7 cellular contexts compared by ENCODE assay signal in genomic region chr15:90293040-90293810, GRCh38.
DNase-seq lines count a peak whose midpoint lies in the region; TF ChIP-seq lines count a peak whose summit lies in the region.

No MANE protein-coding gene starts in this region.

- TF ChIP-seq CTCF in GM12872 (IDR thresholded peaks at IDR 0.05; ENCODE audit: insufficient read depth, low read depth, low read length) = peak; percentile 91

- DNase-seq in NCI-H1417 treated with DMSO at 0.1 percent for 48 hours (lab: John Stamatoyannopoulos, UW) (peak; percentile 61), SHP77 treated with DMSO at 0.1 percent for 48 hours (lab: John Stamatoyannopoulos, UW) (peak; percentile 59), activated T-cell treated with anti-CD3 and anti-CD28 coated beads for 24 hours (ENCODE audit: low read depth) (peak; percentile 66), left kidney (ENCODE audit: low read depth, low spot score) (peak; percentile 91)
- DNase-seq in effector CD8-positive, alpha-beta T cell (lab: John Stamatoyannopoulos, UW) = peak; percentile 48
- peak; percentile 53 to 81 (median 71) for DNase-seq in stimulated activated CD4-positive, alpha-beta T cell treated with anti-CD3 and anti-CD28 coated beads, Interleukin-12 subunit alpha, Interleukin-12 subunit beta, amount 100 ng/mL, for 48 hours (ENCODE audit: low read depth in 2 of 3, low spot score in 1 of 3)

Comparison
In these comparisons a context has a peak if more than half of its experiments do, and no peak if none do; other contexts are left out.
1. Peak in every context shown above with its lines: DNase-seq.